4 cellular contexts compared by ENCODE assay signal in genomic region chr2:169325886-169326285, GRCh38. TPM values are rescaled to one million over a fixed set of nuclear protein-coding genes. Genes with fewer than 3 reads are reported as not detected.
"Had no signal": no experiment of that assay in that cellular context is flagged by ENCODE, and none has a peak within 500 bp of the region (broad histone marks: within the 10 kb centered on the region; RNA-seq: fewer than 3 reads in every experiment).

No MANE protein-coding gene starts in this region.

RNA-seq across cellular contexts. Expression of gene LRP2, which starts 36.4 kb away (rescaled TPM):
- total RNA-seq: tibial nerve, transverse colon, vagina had no signal
- polyA plus RNA-seq: urinary bladder had no signal
